26 cellular contexts compared by ENCODE assay signal in the genomic region with DNA sequence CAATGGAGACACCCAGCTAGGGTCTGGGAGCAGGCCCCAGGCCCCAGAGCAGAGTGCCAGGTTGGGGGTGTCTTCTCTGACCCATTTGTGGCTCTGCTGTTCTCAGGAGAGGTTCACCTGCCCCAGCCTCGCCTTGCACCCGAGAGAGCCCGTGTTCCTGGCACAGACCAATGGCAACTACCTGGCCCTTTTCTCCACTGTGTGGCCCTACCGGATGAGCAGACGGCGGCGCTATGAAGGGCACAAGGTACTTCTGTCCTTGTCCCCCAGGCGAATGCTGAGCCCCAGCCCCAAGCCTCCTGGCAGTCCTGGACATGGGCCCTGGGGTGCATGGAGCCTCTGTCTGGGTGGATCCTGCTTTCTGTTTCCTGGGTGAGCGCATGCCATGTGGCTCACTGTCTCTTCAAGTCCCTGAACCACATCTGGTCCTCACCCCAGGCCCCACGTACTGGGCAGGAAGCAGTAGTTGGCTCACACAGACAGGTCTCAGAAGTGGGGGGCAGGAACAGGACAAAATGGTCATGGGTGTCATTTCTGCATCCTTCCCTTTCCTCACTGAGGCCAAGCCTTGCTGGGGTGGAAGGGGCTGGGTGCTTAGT. TPM values are rescaled to one million over a fixed set of nuclear protein-coding genes. Genes with fewer than 3 reads are reported as not detected.
DNase-seq lines count a peak whose midpoint lies in the region; ATAC-seq and TF ChIP-seq lines count a peak whose summit lies in the region.
"Had no signal": no experiment of that assay in that cellular context is flagged by ENCODE, and none has a peak within 500 bp of the region (broad histone marks: within the 10 kb centered on the region; RNA-seq: fewer than 3 reads in every experiment).

No MANE protein-coding gene starts in this region.

- H3K4me1 Mint-ChIP-seq in natural killer cell (peaks cover 3 to 4% of the 10 kb centered on the region in 2 donors), WTC11 (no peaks in the 10 kb centered on the region)
- no peaks in the 10 kb centered on the region for H3K4me1 Mint-ChIP-seq in natural killer cell treated with Interleukin-12 subunit alpha and Interleukin-12 subunit beta and Interleukin-15 and Interleukin-18, amount 100 ng/mL, for 72 hours (ENCODE audit: low read depth in 2 of 2)
- H3K4me1 Mint-ChIP-seq: activated CD4-positive, alpha-beta T cell treated with anti-CD3 and anti-CD28 coated beads, Interleukin-2, amount 10 ng/mL, durations not matched to agents 24 days and 14 days; activated T-helper 17 cell treated with anti-CD3 and anti-CD28 coated beads, Interleukin-2, amount 50 U/mL, for 72 hours; GM23338 had no signal

- intact Hi-C loops in natural killer cell (cut with micrococcal nuclease): no loop called here
- intact Hi-C loops in left lung (cut with DNase I): no loop called here

- no peak overlapping the region for H3K4me3 Mint-ChIP-seq in natural killer cell
- no peak overlapping the region for H3K4me3 Mint-ChIP-seq in natural killer cell treated with Interleukin-12 subunit alpha and Interleukin-12 subunit beta and Interleukin-15 and Interleukin-18, amount 100 ng/mL, for 72 hours
- H3K4me3 Mint-ChIP-seq in WTC11: no peak overlapping the region
- H3K4me3 Mint-ChIP-seq: activated CD4-positive, alpha-beta T cell treated with anti-CD3 and anti-CD28 coated beads, Interleukin-2, amount 10 ng/mL, durations not matched to agents 24 days and 14 days; activated T-helper 17 cell treated with anti-CD3 and anti-CD28 coated beads, Interleukin-2, amount 50 U/mL, for 72 hours; GM23338 had no signal

- peaks cover 13 to 14% of the 10 kb centered on the region in 2 donors for H3K4me1 ChIP-seq in left lung

- no peak overlapping the region for H3K4me3 ChIP-seq in left lung
- H3K4me3 ChIP-seq: cardiac muscle cell, dorsolateral prefrontal cortex, gastrocnemius medialis, GM23338, mucosa of descending colon, thyroid gland had no signal

- no peaks in the 10 kb centered on the region for H3K27me3 ChIP-seq in left lung
- H3K27me3 ChIP-seq: cardiac muscle cell, dorsolateral prefrontal cortex, gastrocnemius medialis, neutrophil, thyroid gland had no signal

- DNase-seq in natural killer cell (peak; percentile 6), WTC11 (ENCODE audit: low spot score) (peak; percentile 5), left lung (peak; percentile 29 to 62)
- DNase-seq in natural killer cell treated with Interleukin-12 subunit alpha and Interleukin-12 subunit beta and Interleukin-15 and Interleukin-18, amount 100 ng/mL, for 72 hours (ENCODE audit: low spot score): no peak
- DNase-seq: AML-193; amniotic stem cell; NCI-H1048; NCI-H2081; NCI-H446 treated with DMSO at 0.1 percent for 48 hours; NK-92 treated with Interleukin-12 subunit alpha and Interleukin-12 subunit beta, amount 100 ng/mL, for 24 hours; retina; stimulated activated CD4-positive, alpha-beta T cell treated with anti-CD3 and anti-CD28 coated beads, Interleukin-15, amount 100 ng/mL, for 24 hours; thyroid gland had no signal

- POLR2A ChIA-PET in WTC11 (lab: Charles Lee): no interaction called here

- no peak overlapping the region for H3K27ac Mint-ChIP-seq in natural killer cell
- no peak overlapping the region for H3K27ac Mint-ChIP-seq in natural killer cell treated with Interleukin-12 subunit alpha and Interleukin-12 subunit beta and Interleukin-15 and Interleukin-18, amount 100 ng/mL, for 72 hours
- H3K27ac Mint-ChIP-seq in WTC11: no peak overlapping the region
- H3K27ac Mint-ChIP-seq: activated CD4-positive, alpha-beta T cell treated with anti-CD3 and anti-CD28 coated beads, Interleukin-2, amount 10 ng/mL, durations not matched to agents 24 days and 14 days; activated T-helper 17 cell treated with anti-CD3 and anti-CD28 coated beads, Interleukin-2, amount 50 U/mL, for 72 hours; GM23338 had no signal

- no peak overlapping the region for H3K27ac ChIP-seq in left lung
- H3K27ac ChIP-seq: cardiac muscle cell, dorsolateral prefrontal cortex, epithelial cell of prostate, gastrocnemius medialis, KMS-11, neutrophil, thyroid gland had no signal

- H3K36me3 Mint-ChIP-seq in natural killer cell (no peaks in the 10 kb centered on the region), WTC11 (no peaks in the 10 kb centered on the region)
- H3K36me3 Mint-ChIP-seq in natural killer cell treated with Interleukin-12 subunit alpha and Interleukin-12 subunit beta and Interleukin-15 and Interleukin-18, amount 100 ng/mL, for 72 hours: no peaks in the 10 kb centered on the region

- no peaks in the 10 kb centered on the region for H3K9me3 ChIP-seq in left lung
- H3K9me3 ChIP-seq: gastrocnemius medialis, mucosa of descending colon, neutrophil, thyroid gland had no signal

- TF ChIP-seq CTCF in natural killer cell (IDR thresholded peaks at IDR 0.05) (no peak), WTC11 (IDR thresholded peaks at IDR 0.05) (no peak), left lung (IDR thresholded peaks at IDR 0.05) (no peak)

- ATAC-seq in natural killer cell (no peak), WTC11 (no peak), left lung (no peak), GM19452 (IDR thresholded peaks at IDR 0.05; ENCODE audit: unreplicated experiment) (no peak), HG03378 (IDR thresholded peaks at IDR 0.05; ENCODE audit: unreplicated experiment) (no peak), GM21723 (IDR thresholded peaks at IDR 0.05; ENCODE audit: unreplicated experiment) (no peak)
- no peak for ATAC-seq in natural killer cell treated with Interleukin-12 subunit alpha and Interleukin-12 subunit beta and Interleukin-15 and Interleukin-18, amount 100 ng/mL, for 72 hours
- ATAC-seq: activated T-helper 17 cell treated with anti-CD3 and anti-CD28 coated beads, Interleukin-2, amount 50 U/mL, for 72 hours; gastrocnemius medialis; GM23338; mucosa of descending colon had no signal

- CTCF ChIA-PET in WTC11 (lab: Charles Lee): interaction anchor here (1.3 to 2.0 kb wide), 4 partner anchors 11 to 129 kb away, joined by 3 to 11 read pairs (median 4); no protein-coding TSS in a partner anchor

- H3K36me3 ChIP-seq in left lung: peaks cover 0 to 44% of the 10 kb centered on the region in 2 donors
- H3K36me3 ChIP-seq: cardiac muscle cell had no signal

- H3K27me3 Mint-ChIP-seq in natural killer cell (ENCODE audit: low read depth in 2 of 2) (no peaks in the 10 kb centered on the region), WTC11 (ENCODE audit: low read depth) (no peaks in the 10 kb centered on the region)
- no peaks in the 10 kb centered on the region for H3K27me3 Mint-ChIP-seq in natural killer cell treated with Interleukin-12 subunit alpha and Interleukin-12 subunit beta and Interleukin-15 and Interleukin-18, amount 100 ng/mL, for 72 hours
- H3K27me3 Mint-ChIP-seq: activated CD4-positive, alpha-beta T cell treated with anti-CD3 and anti-CD28 coated beads, Interleukin-2, amount 10 ng/mL, durations not matched to agents 24 days and 14 days; activated T-helper 17 cell treated with anti-CD3 and anti-CD28 coated beads, Interleukin-2, amount 50 U/mL, for 72 hours had no signal

- H3K9me3 Mint-ChIP-seq in natural killer cell: no peaks in the 10 kb centered on the region
- H3K9me3 Mint-ChIP-seq in natural killer cell treated with Interleukin-12 subunit alpha and Interleukin-12 subunit beta and Interleukin-15 and Interleukin-18, amount 100 ng/mL, for 72 hours: no peaks in the 10 kb centered on the region
- H3K9me3 Mint-ChIP-seq in WTC11: no peaks in the 10 kb centered on the region
- H3K9me3 Mint-ChIP-seq: activated CD4-positive, alpha-beta T cell treated with anti-CD3 and anti-CD28 coated beads, Interleukin-2, amount 10 ng/mL, durations not matched to agents 24 days and 14 days; activated T-helper 17 cell treated with anti-CD3 and anti-CD28 coated beads, Interleukin-2, amount 50 U/mL, for 72 hours; GM23338 had no signal

TF ChIP-seq in WTC11, 78 proteins besides CTCF, POLR2A, EP300 and RAD21 (continues in another document):
- TF ChIP-seq SOX15 (CRISPR knock-in tag; IDR thresholded peaks at IDR 0.05) (no peak), SMAD4 (CRISPR knock-in tag; IDR thresholded peaks at IDR 0.05) (no peak), IRF2 (CRISPR knock-in tag; IDR thresholded peaks at IDR 0.05; ENCODE audit: borderline replicate concordance, low read depth) (no peak), ZNF219 (CRISPR knock-in tag; IDR thresholded peaks at IDR 0.05; ENCODE audit: borderline replicate concordance) (no peak), EMX1 (CRISPR knock-in tag; IDR thresholded peaks at IDR 0.05) (no peak), NR1H2 (CRISPR knock-in tag; IDR thresholded peaks at IDR 0.05) (no peak)
- TF ChIP-seq, protein P1, sequence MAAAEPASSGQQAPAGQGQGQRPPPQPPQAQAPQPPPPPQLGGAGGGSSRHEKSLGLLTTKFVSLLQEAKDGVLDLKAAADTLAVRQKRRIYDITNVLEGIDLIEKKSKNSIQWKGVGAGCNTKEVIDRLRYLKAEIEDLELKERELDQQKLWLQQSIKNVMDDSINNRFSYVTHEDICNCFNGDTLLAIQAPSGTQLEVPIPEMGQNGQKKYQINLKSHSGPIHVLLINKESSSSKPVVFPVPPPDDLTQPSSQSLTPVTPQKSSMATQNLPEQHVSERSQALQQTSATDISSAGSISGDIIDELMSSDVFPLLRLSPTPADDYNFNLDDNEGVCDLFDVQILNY (CRISPR knock-in tag; IDR thresholded peaks at IDR 0.05): no peak
- TF ChIP-seq, protein P2, sequence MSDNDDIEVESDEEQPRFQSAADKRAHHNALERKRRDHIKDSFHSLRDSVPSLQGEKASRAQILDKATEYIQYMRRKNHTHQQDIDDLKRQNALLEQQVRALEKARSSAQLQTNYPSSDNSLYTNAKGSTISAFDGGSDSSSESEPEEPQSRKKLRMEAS (CRISPR knock-in tag; IDR thresholded peaks at IDR 0.05): no peak
- TF ChIP-seq, protein P3, sequence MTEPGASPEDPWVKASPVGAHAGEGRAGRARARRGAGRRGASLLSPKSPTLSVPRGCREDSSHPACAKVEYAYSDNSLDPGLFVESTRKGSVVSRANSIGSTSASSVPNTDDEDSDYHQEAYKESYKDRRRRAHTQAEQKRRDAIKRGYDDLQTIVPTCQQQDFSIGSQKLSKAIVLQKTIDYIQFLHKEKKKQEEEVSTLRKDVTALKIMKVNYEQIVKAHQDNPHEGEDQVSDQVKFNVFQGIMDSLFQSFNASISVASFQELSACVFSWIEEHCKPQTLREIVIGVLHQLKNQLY (CRISPR knock-in tag; IDR thresholded peaks at IDR 0.05): no peak

RNA-seq across cellular contexts. Expression of a gene that starts 58.2 kb away (rescaled TPM):
- total RNA-seq in natural killer cell (1 to 10 TPM in 1 of 3 donors, under 1 TPM in 1, not detected in 1; 0.11 to 1.3 TPM), WTC11 (2021) (1.3 to 1.8 TPM (median 1.3 TPM) in 3 replicates), left lung (1 to 10 TPM; 1.3 to 1.5 TPM)
- not detected for total RNA-seq in natural killer cell treated with Interleukin-12 subunit alpha and Interleukin-12 subunit beta and Interleukin-15 and Interleukin-18, amount 100 ng/mL, for 72 hours
- total RNA-seq: cardiac muscle cell had no signal
